In genomic region chr5:134554319-134555222, GRCh38 we compare ENCODE assay signal across 8 cellular contexts. TPM values are rescaled to one million over a fixed set of nuclear protein-coding genes. Genes with fewer than 3 reads are reported as not detected.
DNase-seq lines count a peak whose midpoint lies in the region; ATAC-seq, FAIRE-seq and TF ChIP-seq lines count a peak whose summit lies in the region.

No MANE protein-coding gene starts in this region.

- H3K9me3 ChIP-seq in RWPE2 (ENCODE audit: severe bottlenecking) (no peaks in the 10 kb centered on the region), kidney (ENCODE audit: control insufficient read depth in 1 of 2, low read length in 2 of 2) (no peaks in the 10 kb centered on the region)

- H3K27ac ChIP-seq in RWPE2 (ENCODE audit: poor library complexity, severe bottlenecking) (peak overlapping the region; percentile 83), kidney (ENCODE audit: low read depth in 2 of 2, low read length in 2 of 2) (peak overlapping the region; percentile 24 to 25)

- peak; percentile 17; the same call in 1 of the 2 replicates for TF ChIP-seq CTCF in GM12874 (IDR thresholded peaks at IDR 0.05; ENCODE audit: insufficient read depth, low read depth, low read length)
- no peak for TF ChIP-seq CTCF in RWPE2 (IDR thresholded peaks at IDR 0.05; ENCODE audit: poor library complexity, severe bottlenecking)
- no peak for TF ChIP-seq CTCF in kidney (IDR thresholded peaks at IDR 0.05; ENCODE audit: borderline replicate concordance, extremely low read depth, insufficient read depth)

- H3K4me3 ChIP-seq in RWPE2 (ENCODE audit: severe bottlenecking) (no peak overlapping the region), kidney (ENCODE audit: low read length in 2 of 2) (no peak overlapping the region)

- no peak overlapping the region for H3K9ac ChIP-seq in kidney (ENCODE audit: low read length in 2 of 2)

- peak; percentile 40 for ATAC-seq in HG02588 (IDR thresholded peaks at IDR 0.05; ENCODE audit: unreplicated experiment)
- peak; percentile 65 for ATAC-seq in RWPE2 (ENCODE audit: low read depth)
- no peak for ATAC-seq in GM18519 (IDR thresholded peaks at IDR 0.05; ENCODE audit: low FRiP score, unreplicated experiment)

- peaks cover 45% of the 10 kb centered on the region for H3K4me1 ChIP-seq in RWPE2 (ENCODE audit: insufficient read depth, poor library complexity, severe bottlenecking)
- peaks cover 14 to 23% of the 10 kb centered on the region in 2 donors for H3K4me1 ChIP-seq in kidney (ENCODE audit: control insufficient read depth in 1 of 2, insufficient read depth in 1 of 2, low read depth in 1 of 2, low read length in 2 of 2)

- no peak for DNase-seq in RWPE2 (ENCODE audit: low spot score)
- DNase-seq in amniotic epithelial cell (ENCODE audit: low read depth), result peak; percentile 98
- DNase-seq in kidney, result peak; percentile 82
- peak; percentile 19 to 44 for DNase-seq in stimulated activated CD4-positive, alpha-beta T cell treated with anti-CD3 and anti-CD28 coated beads, Interleukin-4, amount 100 ng/mL, for 48 hours (ENCODE audit: low read depth in 2 of 2)
- DNase-seq in frontal cortex (ENCODE audit: low spot score in 2 of 2), result no peak

- intact Hi-C loops in kidney (cut with DNase I), result no loop called here

- no peaks in the 10 kb centered on the region for H3K27me3 ChIP-seq in RWPE2 (ENCODE audit: insufficient read depth, poor library complexity, severe bottlenecking)

- no peak for FAIRE-seq in kidney (lab: Jason Lieb, UNC)
- FAIRE-seq in frontal cortex (lab: Jason Lieb, UNC), result no peak

- H3K36me3 ChIP-seq in RWPE2 (ENCODE audit: low read depth), result peaks cover 69% of the 10 kb centered on the region
- peaks cover 21 to 33% of the 10 kb centered on the region in 2 donors for H3K36me3 ChIP-seq in kidney (ENCODE audit: control insufficient read depth in 1 of 2, insufficient read depth in 2 of 2, low read length in 2 of 2)

RNA-seq across cellular contexts. Expression of gene JADE2, which starts 29.1 kb away (rescaled TPM):
- total RNA-seq in kidney (99.6 TPM), frontal cortex (2.4 TPM)
- 9.2 TPM for polyA plus RNA-seq in kidney (ENCODE audit: insufficient read depth, low read depth, low replicate concordance)

Comparison
In these comparisons a context has a peak if more than half of its experiments do, and no peak if none do; other contexts are left out.
1. DNase-seq: peak in amniotic epithelial cell (single experiment), kidney (single experiment) and stimulated activated CD4-positive, alpha-beta T cell treated with anti-CD3 and anti-CD28 coated beads, Interleukin-4, amount 100 ng/mL, for 48 hours (2 of 2); none in RWPE2 (single experiment) and frontal cortex (0 of 2).
2. RNA of gene JADE2, which starts 29.1 kb away (total RNA-seq): 99.6 TPM in kidney (single experiment); 2.4 TPM in frontal cortex (single experiment); every median in the first group is over 10 times any median in the second.